8 cellular contexts compared by ENCODE assay signal in the genomic region with DNA sequence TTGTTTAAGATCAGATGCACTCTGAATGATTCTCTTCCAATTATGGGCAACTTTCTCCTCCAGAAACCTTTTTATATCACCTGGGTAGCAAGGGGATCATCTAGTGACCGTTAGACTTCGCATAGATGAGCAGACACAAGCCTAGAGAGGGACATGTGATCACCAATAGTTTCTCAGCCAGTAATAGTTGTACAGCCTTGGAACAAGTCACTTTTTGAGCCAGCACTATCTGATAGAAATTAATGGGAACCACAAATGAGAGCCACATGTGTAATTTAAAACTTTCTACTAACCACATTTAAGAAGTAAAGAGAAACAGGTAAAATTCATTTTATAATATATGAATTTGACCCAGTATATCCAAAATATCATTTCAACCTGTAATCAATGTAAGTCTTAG. TPM values are rescaled to one million over a fixed set of nuclear protein-coding genes. Genes with fewer than 3 reads are reported as not detected.
DNase-seq lines count a peak whose midpoint lies in the region; ATAC-seq and TF ChIP-seq lines count a peak whose summit lies in the region.

No MANE protein-coding gene starts in this region.

- H3K4me3 ChIP-seq in CD4-positive, CD25-positive, alpha-beta regulatory T cell (ENCODE audit: low read depth, low read length): peak overlapping the region; percentile 89
- H3K4me3 ChIP-seq in LNCaP clone FGC (ENCODE audit: low read depth, low read length): peak overlapping the region; percentile 86
- peak overlapping the region; percentile 58 for H3K4me3 ChIP-seq in choroid plexus epithelial cell (ENCODE audit: low read depth, low read length)

- peaks cover 9 to 39% (median 27%) of the 10 kb centered on the region in 4 donors for H3K4me1 Mint-ChIP-seq in CD4-positive, CD25-positive, alpha-beta regulatory T cell
- H3K4me1 Mint-ChIP-seq in neural crest cell: peaks cover 24% of the 10 kb centered on the region

- TF ChIP-seq CTCF in LNCaP clone FGC (IDR thresholded peaks at IDR 0.05; ENCODE audit: control insufficient read depth, extremely low read depth, insufficient read depth): no peak
- TF ChIP-seq CTCF in choroid plexus epithelial cell (conservative IDR thresholded peaks at IDR 0.05; ENCODE audit: low read depth, low read length): no peak
- TF ChIP-seq CTCF in neural crest cell (conservative IDR thresholded peaks at IDR 0.05): no peak

- H3K36me3 ChIP-seq in CD4-positive, CD25-positive, alpha-beta regulatory T cell (ENCODE audit: control insufficient read depth, insufficient read depth, low read length): peaks cover 2% of the 10 kb centered on the region

- ATAC-seq in CD4-positive, CD25-positive, alpha-beta regulatory T cell (ENCODE audit: low read depth in 2 of 2): no peak
- ATAC-seq in HG02588 (IDR thresholded peaks at IDR 0.05; ENCODE audit: unreplicated experiment): no peak

- DNase-seq in CD4-positive, CD25-positive, alpha-beta regulatory T cell: peak in 1 of 3 donors; percentile 3
- DNase-seq in LNCaP clone FGC (ENCODE audit: low read depth): no peak
- peak; percentile 5 for DNase-seq in choroid plexus epithelial cell (ENCODE audit: low read depth)
- DNase-seq in neural crest cell (ENCODE audit: low read depth, low spot score): no peak
- no peak for DNase-seq in glomerular visceral epithelial cell (ENCODE audit: extremely low spot score)
- DNase-seq in nucleus accumbens (lab: John Stamatoyannopoulos, UW): no peak
- DNase-seq in GF-D8 (lab: John Stamatoyannopoulos, UW): no peak

- H3K9me3 Mint-ChIP-seq in CD4-positive, CD25-positive, alpha-beta regulatory T cell: no peaks in the 10 kb centered on the region
- H3K9me3 Mint-ChIP-seq in neural crest cell: no peaks in the 10 kb centered on the region

- H3K36me3 Mint-ChIP-seq in CD4-positive, CD25-positive, alpha-beta regulatory T cell: peaks cover 10% of the 10 kb centered on the region
- H3K36me3 Mint-ChIP-seq in neural crest cell (ENCODE audit: low read depth): no peaks in the 10 kb centered on the region

- no peaks in the 10 kb centered on the region for H3K9me3 ChIP-seq in CD4-positive, CD25-positive, alpha-beta regulatory T cell (ENCODE audit: control insufficient read depth in 2 of 2, low read length in 2 of 2)

- peak overlapping the region in 2 of 3 donors; percentile 92 to 97 for H3K27ac Mint-ChIP-seq in CD4-positive, CD25-positive, alpha-beta regulatory T cell
- no peak overlapping the region for H3K27ac Mint-ChIP-seq in neural crest cell (ENCODE audit: unreplicated experiment)

- peaks cover 31% of the 10 kb centered on the region for H3K27me3 Mint-ChIP-seq in CD4-positive, CD25-positive, alpha-beta regulatory T cell
- H3K27me3 Mint-ChIP-seq in neural crest cell (ENCODE audit: low read depth): peaks cover 49% of the 10 kb centered on the region

- peaks cover 17% of the 10 kb centered on the region for H3K4me1 ChIP-seq in CD4-positive, CD25-positive, alpha-beta regulatory T cell (ENCODE audit: control insufficient read depth, insufficient read depth, low read length, poor library complexity, severe bottlenecking)

- peaks cover 12% of the 10 kb centered on the region for H3K27me3 ChIP-seq in CD4-positive, CD25-positive, alpha-beta regulatory T cell (ENCODE audit: control insufficient read depth, insufficient read depth, low read length)

- no peak overlapping the region for H3K27ac ChIP-seq in CD4-positive, CD25-positive, alpha-beta regulatory T cell (ENCODE audit: insufficient read depth, low read length, poor library complexity, severe bottlenecking)

- H3K4me3 Mint-ChIP-seq in CD4-positive, CD25-positive, alpha-beta regulatory T cell: peak overlapping the region; percentile 97 to 100 (median 98)
- peak overlapping the region; percentile 95 for H3K4me3 Mint-ChIP-seq in neural crest cell

RNA-seq across cellular contexts. Expression of a gene that starts 0.6 kb away (rescaled TPM):
- total RNA-seq in CD4-positive, CD25-positive, alpha-beta regulatory T cell: 56.0 TPM
- polyA plus RNA-seq in CD4-positive, CD25-positive, alpha-beta regulatory T cell: 100 to 1,000 TPM in 1 of 4 donors, 10 to 100 TPM in 3; 80.1 to 117 (median 90.1) TPM
- 87.7 and 94.9 TPM in 2 replicates for total RNA-seq in neural crest cell
